In genomic region chr11:67619683-67620617, GRCh38 we compare ENCODE assay signal across 2 cellular contexts.
TF ChIP-seq lines count a peak whose summit lies in the region.

No MANE protein-coding gene starts in this region.

TF ChIP-seq in WTC11, 78 proteins besides CTCF, POLR2A, EP300 and RAD21:
- TF ChIP-seq ZNF317 (CRISPR knock-in tag; IDR thresholded peaks at IDR 0.05; ENCODE audit: borderline replicate concordance, low read depth) = 0 out of 2 replicates have a peak, but pooled peaks have one; percentile 56
- 0 out of 2 replicates have a peak, but pooled peaks have one; percentile 24 for TF ChIP-seq PRRX2 (CRISPR knock-in tag; IDR thresholded peaks at IDR 0.05)
- peak; percentile 86 for TF ChIP-seq NFYB (CRISPR knock-in tag; conservative IDR thresholded peaks at IDR 0.05; ENCODE audit: low read depth)

TF ChIP-seq in H1, 55 proteins besides CTCF, POLR2A, EP300 and RAD21:
- TF ChIP-seq TBP (IDR thresholded peaks at IDR 0.05; ENCODE audit: low read depth, low read length) (peak; percentile 72), TAF1 (IDR thresholded peaks at IDR 0.05; ENCODE audit: low read depth, low read length) (peak; percentile 53; the same call in 1 of the 2 replicates), GTF2F1 (IDR thresholded peaks at IDR 0.05; ENCODE audit: borderline replicate concordance, low read depth, low read length) (0 out of 2 replicates have a peak, but pooled peaks have one; percentile 46), SP1 (IDR thresholded peaks at IDR 0.05; ENCODE audit: low read depth, low read length) (peak; percentile 64; the same call in 1 of the 2 replicates), TAF7 (optimal IDR thresholded peaks at IDR 0.05; ENCODE audit: borderline replicate concordance, low read depth, low read length) (peak; percentile 34), POLR2AphosphoS5 (IDR thresholded peaks at IDR 0.05; ENCODE audit: low read depth, low read length) (peak; percentile 75)
